9 cellular contexts compared by ENCODE assay signal in genomic region chr15:69305204-69305931, GRCh38. TPM values are rescaled to one million over a fixed set of nuclear protein-coding genes. Genes with fewer than 3 reads are reported as not detected.
A peak's percentile ranks its signal among the peaks of the same experiment; 100 is the strongest.
DNase-seq lines count a peak whose midpoint lies in the region; FAIRE-seq and TF ChIP-seq lines count a peak whose summit lies in the region.
"Had no signal": no experiment of that assay in that cellular context is flagged by ENCODE, and none has a peak within 500 bp of the region (broad histone marks: within the 10 kb centered on the region; RNA-seq: fewer than 3 reads in every experiment).

No MANE protein-coding gene starts in this region.

- no peaks in the 10 kb centered on the region for H3K79me2 ChIP-seq in endothelial cell of umbilical vein (ENCODE audit: control insufficient read depth, insufficient read depth, low read length)

- intact Hi-C loops in endothelial cell of umbilical vein (cut with micrococcal nuclease), result no loop called here

- H3K36me3 Mint-ChIP-seq in nephron (ENCODE audit: low read depth), result peaks cover 7% of the 10 kb centered on the region

- peaks cover 11% of the 10 kb centered on the region for H3K4me1 Mint-ChIP-seq in nephron

- H4K20me1 ChIP-seq in endothelial cell of umbilical vein (replicated peaks; ENCODE audit: control insufficient read depth, extremely low read depth, insufficient read depth, low read length), result no peaks in the 10 kb centered on the region

- peak; percentile 90 for FAIRE-seq in endothelial cell of umbilical vein (lab: Jason Lieb, UNC)

- DNase-seq in Daoy (ENCODE audit: low read depth), result peak; percentile 87
- peak; percentile 13 for DNase-seq in NOMO-1 treated with DMSO at 0.1 percent for 48 hours (lab: John Stamatoyannopoulos, UW; ENCODE audit: unreplicated experiment)
- peak; percentile 50 for DNase-seq in endothelial cell of umbilical vein (ENCODE audit: low read depth, low spot score)
- no peak for DNase-seq in activated CD4-positive, alpha-beta T cell treated with anti-CD3 and anti-CD28 coated beads, Interleukin-2, amount 50 U/mL, for 4 hours
- DNase-seq in SHP77 (lab: John Stamatoyannopoulos, UW), result no peak
- no peak for DNase-seq in NCI-H1694 treated with DMSO at 0.1 percent for 48 hours (lab: John Stamatoyannopoulos, UW)
- DNase-seq in NAMALWA (ENCODE audit: low spot score), result no peak
- DNase-seq: H7 had no signal

- no peak overlapping the region for H3K9ac ChIP-seq in endothelial cell of umbilical vein (replicated peaks; ENCODE audit: extremely low read depth, insufficient read depth, low read length)

- dilution Hi-C loops in endothelial cell of umbilical vein (cut with MboI; ENCODE audit: extremely low pct_ligation_motif_present, low sequenced_read_pairs), result no loop called here

- TF ChIP-seq CTCF in endothelial cell of umbilical vein (IDR thresholded peaks at IDR 0.05; ENCODE audit: extremely low read depth in 1 of 2, insufficient read depth in 1 of 2, low read depth in 1 of 2, low read length in 2 of 2) (no peak), nephron (IDR thresholded peaks at IDR 0.05; ENCODE audit: unreplicated experiment in 3 of 3) (no peak)

- H3K4me3 ChIP-seq in endothelial cell of umbilical vein (replicated peaks in 1 of 3; ENCODE audit: insufficient read depth in 1 of 3, low read depth in 1 of 3, low read length in 3 of 3), result no peak overlapping the region

- TF ChIP-seq POLR2A in endothelial cell of umbilical vein (IDR thresholded peaks at IDR 0.05; ENCODE audit: low read depth, low read length), result no peak

- peak overlapping the region; percentile 35 to 91 (median 46) for H3K27ac Mint-ChIP-seq in nephron

- H3K27me3 Mint-ChIP-seq in nephron (ENCODE audit: low read depth), result peaks cover 55% of the 10 kb centered on the region

- peaks cover 7% of the 10 kb centered on the region for H3K4me1 ChIP-seq in endothelial cell of umbilical vein (ENCODE audit: control insufficient read depth, extremely low read depth, insufficient read depth, low read length)

- no TSS peak for BruUV-seq in endothelial cell of umbilical vein (replicated peaks; lab: Mats Ljungman, UMichigan)

- CTCF ChIA-PET in endothelial cell of umbilical vein (lab: Charles Lee), result no interaction called here

- H2AFZ ChIP-seq in endothelial cell of umbilical vein (ENCODE audit: low read depth, low read length), result peak overlapping the region; percentile 70

- H3K36me3 ChIP-seq in endothelial cell of umbilical vein (ENCODE audit: control insufficient read depth in 2 of 2, extremely low read depth in 1 of 2, insufficient read depth in 2 of 2, low read length in 2 of 2), result no peaks in the 10 kb centered on the region

- no peaks in the 10 kb centered on the region for H3K9me1 ChIP-seq in endothelial cell of umbilical vein (replicated peaks; ENCODE audit: control insufficient read depth, extremely low read depth, insufficient read depth, low read length)

- H3K4me2 ChIP-seq in endothelial cell of umbilical vein (ENCODE audit: insufficient read depth, low read length), result peak overlapping the region; percentile 42

- peaks cover 3% of the 10 kb centered on the region for H3K9me3 Mint-ChIP-seq in nephron

- no peaks in the 10 kb centered on the region for H3K9me3 ChIP-seq in endothelial cell of umbilical vein (replicated peaks; ENCODE audit: control insufficient read depth, insufficient read depth, low read length)

- no peaks in the 10 kb centered on the region for H3K27me3 ChIP-seq in endothelial cell of umbilical vein (ENCODE audit: control insufficient read depth in 2 of 2, insufficient read depth in 2 of 2, low read length in 2 of 2)

- POLR2A ChIA-PET in endothelial cell of umbilical vein (lab: Charles Lee), result no interaction called here

- no peak overlapping the region for H3K27ac ChIP-seq in endothelial cell of umbilical vein (ENCODE audit: insufficient read depth, low read depth, low read length)

- no peak overlapping the region for H3K4me3 Mint-ChIP-seq in nephron

TF ChIP-seq in endothelial cell of umbilical vein, 7 proteins besides CTCF, POLR2A, EP300 and RAD21:
- TF ChIP-seq GATA2 (IDR thresholded peaks at IDR 0.05; ENCODE audit: insufficient read depth, insufficient read length, low read depth, low read length), result no peak
- peak; percentile 79 for TF ChIP-seq FOS (IDR thresholded peaks at IDR 0.05; ENCODE audit: borderline replicate concordance, insufficient read depth, low read length)
- peak; percentile 43 for TF ChIP-seq POLR2AphosphoS5 (IDR thresholded peaks at IDR 0.05; ENCODE audit: insufficient read depth, low read depth, low read length)
TF ChIP-seq in endothelial cell of umbilical vein: peak in this region for 2.

RNA-seq across cellular contexts. Expression of gene PAQR5, which starts 6.7 kb away (rescaled TPM):
- total RNA-seq in Daoy (2014; rRNA removed; shearing (Covaris generic)), result 0.51 and 0.91 TPM in 2 replicates
- total RNA-seq in endothelial cell of umbilical vein, result 0.09 TPM in 1 of 2 replicates, not detected in the other
- polyA plus RNA-seq in endothelial cell of umbilical vein, result 0.08 and 0.21 TPM in 2 replicates
- polyA plus RNA-seq in endothelial cell of umbilical vein (2011; cell fraction: cytosol; rRNA removed), result 0.03 TPM in 1 of 2 replicates, not detected in the other
- polyA plus RNA-seq in endothelial cell of umbilical vein (2011; cell fraction: nucleus; rRNA removed), result 0.12 and 0.14 TPM in 2 replicates
- polyA plus RNA-seq in endothelial cell of umbilical vein (2012), result 0.12 TPM in 2 replicates
- not detected in 2 replicates for polyA minus RNA-seq in endothelial cell of umbilical vein
- polyA minus RNA-seq in endothelial cell of umbilical vein (2011; cell fraction: cytosol; rRNA and poly(A)+ RNA removed), result 26.3 TPM
- not detected in 2 replicates for polyA minus RNA-seq in endothelial cell of umbilical vein (2011; cell fraction: nucleus; rRNA and poly(A)+ RNA removed)

Comparison
In these comparisons a context has a peak if more than half of its experiments do, and no peak if none do; other contexts are left out.
1. DNase-seq: peak in Daoy (single experiment), NOMO-1 treated with DMSO at 0.1 percent for 48 hours (single experiment) and endothelial cell of umbilical vein (single experiment); none in activated CD4-positive, alpha-beta T cell treated with anti-CD3 and anti-CD28 coated beads, Interleukin-2, amount 50 U/mL, for 4 hours (0 of 2), SHP77 (0 of 2), NCI-H1694 treated with DMSO at 0.1 percent for 48 hours (single experiment) and NAMALWA (single experiment).